25 cellular contexts compared by ENCODE assay signal in genomic region chr6:300026-300425, GRCh38. TPM values are rescaled to one million over a fixed set of nuclear protein-coding genes. Genes with fewer than 3 reads are reported as not detected.
A peak's percentile ranks its signal among the peaks of the same experiment; 100 is the strongest.
DNase-seq lines count a peak whose midpoint lies in the region; ATAC-seq, FAIRE-seq and TF ChIP-seq lines count a peak whose summit lies in the region.
"Had no signal": no experiment of that assay in that cellular context is flagged by ENCODE, and none has a peak within 500 bp of the region (broad histone marks: within the 10 kb centered on the region; RNA-seq: fewer than 3 reads in every experiment).

No MANE protein-coding gene starts in this region.

- BruUV-seq in HepG2 (replicated peaks; lab: Mats Ljungman, UMichigan), result no TSS peak

- no peak overlapping the region for H3K4me3 Mint-ChIP-seq in activated T-cell treated with anti-CD3 and anti-CD28 coated beads, Interleukin-2, amount 50 U/mL, for 24 hours
- H3K4me3 Mint-ChIP-seq in activated T-cell treated with anti-CD3 and anti-CD28 coated beads, Interleukin-2, amount 50 U/mL, for 4 hours, result no peak overlapping the region
- H3K4me3 Mint-ChIP-seq: B cell; CD4-positive, CD25-positive, alpha-beta regulatory T cell; CD8-positive, alpha-beta memory T cell; IgD-negative memory B cell had no signal

- CTCF ChIA-PET in HepG2 (lab: Yijun Ruan, JAX; ENCODE audit: low intra/inter-chr PET ratio, low total read pairs), result no interaction called here

- H3K4me1 ChIP-seq in HepG2 (ENCODE audit: insufficient read depth, low read length) (peaks cover 21% of the 10 kb centered on the region), body of pancreas (peaks cover 45% of the 10 kb centered on the region), heart left ventricle (peaks cover 0 to 56% (median 30%) of the 10 kb centered on the region in 12 donors)

- TF ChIP-seq POLR2A in HepG2 (IDR thresholded peaks at IDR 0.05; ENCODE audit: insufficient read depth in 1 of 2, low read depth in 2 of 2, low read length in 2 of 2) (no peak), body of pancreas (IDR thresholded peaks at IDR 0.05) (no peak), heart left ventricle (IDR thresholded peaks at IDR 0.05) (no peak)

- no peak for ATAC-seq in activated T-cell treated with anti-CD3 and anti-CD28 coated beads, Interleukin-2, amount 50 U/mL, for 4 hours
- ATAC-seq in HepG2 (no peak), body of pancreas (no peak), heart left ventricle (no peak)

- H3K27me3 Mint-ChIP-seq in activated T-cell treated with anti-CD3 and anti-CD28 coated beads, Interleukin-2, amount 50 U/mL, for 24 hours, result no peaks in the 10 kb centered on the region
- H3K27me3 Mint-ChIP-seq in activated T-cell treated with anti-CD3 and anti-CD28 coated beads, Interleukin-2, amount 50 U/mL, for 4 hours (ENCODE audit: low read depth), result no peaks in the 10 kb centered on the region
- H3K27me3 Mint-ChIP-seq: B cell; CD4-positive, CD25-positive, alpha-beta regulatory T cell; CD8-positive, alpha-beta memory T cell; IgD-negative memory B cell had no signal

- in situ Hi-C loops in HepG2 (cut with HindIII; ENCODE audit: extremely low pct_ligation_motif_present, low pct_unique_long_range_greater_than_20kb) (no loop called here), ACHN (cut with HindIII; ENCODE audit: low pct_ligation_motif_present, low pct_unique_long_range_greater_than_20kb, low sequenced_read_pairs) (no loop called here)

- H3K36me3 ChIP-seq in HepG2 (replicated peaks in 1 of 2; ENCODE audit: control insufficient read depth in 1 of 2, insufficient read depth in 2 of 2, low read length in 2 of 2), result no peaks in the 10 kb centered on the region; a peak in 1 of 5 replicates
- H3K36me3 ChIP-seq in body of pancreas (replicated peaks in 1 of 2; ENCODE audit: insufficient read depth in 1 of 2, low read depth in 2 of 2), result no peaks in the 10 kb centered on the region
- H3K36me3 ChIP-seq in heart left ventricle, result peaks cover 0 to 14% (median 5%) of the 10 kb centered on the region in 9 donors

- H3K4me1 Mint-ChIP-seq in activated T-cell treated with anti-CD3 and anti-CD28 coated beads, Interleukin-2, amount 50 U/mL, for 24 hours (ENCODE audit: low read depth), result peaks cover 34% of the 10 kb centered on the region
- peaks cover 29% of the 10 kb centered on the region for H3K4me1 Mint-ChIP-seq in activated T-cell treated with anti-CD3 and anti-CD28 coated beads, Interleukin-2, amount 50 U/mL, for 4 hours (ENCODE audit: low read depth)
- H3K4me1 Mint-ChIP-seq: B cell had no signal

- no peak overlapping the region for H3K27ac Mint-ChIP-seq in activated T-cell treated with anti-CD3 and anti-CD28 coated beads, Interleukin-2, amount 50 U/mL, for 24 hours
- H3K27ac Mint-ChIP-seq: B cell; CD4-positive, CD25-positive, alpha-beta regulatory T cell; CD8-positive, alpha-beta memory T cell; IgD-negative memory B cell had no signal

- TF ChIP-seq RAD21 in HepG2 (CRISPR knock-in tag; IDR thresholded peaks at IDR 0.05), result no peak

- H3K27me3 ChIP-seq in HepG2 (ENCODE audit: control insufficient read depth in 1 of 2, insufficient read depth in 2 of 2, low read length in 2 of 2), result no peaks in the 10 kb centered on the region; a peak in 1 of 5 replicates
- no peaks in the 10 kb centered on the region for H3K27me3 ChIP-seq in body of pancreas
- no peaks in the 10 kb centered on the region for H3K27me3 ChIP-seq in heart left ventricle

- H3K4me2 ChIP-seq in HepG2 (ENCODE audit: low read depth, low read length), result no peak overlapping the region

- no peak overlapping the region for H3K9ac ChIP-seq in HepG2 (ENCODE audit: insufficient read depth, low read depth, low read length)
- H3K9ac ChIP-seq: GM23248 had no signal

- peak; percentile 20 for DNase-seq in activated T-cell treated with anti-CD3 and anti-CD28 coated beads, Interleukin-2, amount 50 U/mL, for 24 hours
- no peak for DNase-seq in activated T-cell treated with anti-CD3 and anti-CD28 coated beads, Interleukin-2, amount 50 U/mL, for 4 hours
- DNase-seq in HepG2 (ENCODE audit: low spot score) (no peak), posterior vena cava (ENCODE audit: low spot score) (peak; percentile 74), body of pancreas (no peak), ACHN (no peak), OCI-M2 (lab: John Stamatoyannopoulos, UW; ENCODE audit: unreplicated experiment) (no peak), heart left ventricle (no peak)
- DNase-seq: 8988T; C1 segment of cervical spinal cord; CD4-positive, CD25-positive, alpha-beta regulatory T cell; CD8-positive, alpha-beta memory T cell; COR-L47; DMS 273 treated with DMSO at 0.1 percent for 48 hours; DMS53; DND-41; EL; GM23248; HCEC 1CT had no signal

- H4K20me1 ChIP-seq in HepG2 (ENCODE audit: insufficient read depth, low read length), result peaks cover 15% of the 10 kb centered on the region; the same call in 1 of the 2 replicates

- H3K4me3 ChIP-seq in HepG2 (replicated peaks in 1 of 3; ENCODE audit: insufficient read depth in 1 of 3, low read depth in 2 of 3, low read length in 3 of 3), result no peak overlapping the region
- no peak overlapping the region for H3K4me3 ChIP-seq in body of pancreas
- no peak overlapping the region for H3K4me3 ChIP-seq in heart left ventricle
- H3K4me3 ChIP-seq: GM23248 had no signal

- peaks cover 19% of the 10 kb centered on the region for H3K79me2 ChIP-seq in HepG2 (ENCODE audit: insufficient read depth, low read length)

- H3K36me3 Mint-ChIP-seq in activated T-cell treated with anti-CD3 and anti-CD28 coated beads, Interleukin-2, amount 50 U/mL, for 24 hours (ENCODE audit: low read depth), result no peaks in the 10 kb centered on the region
- H3K36me3 Mint-ChIP-seq in activated T-cell treated with anti-CD3 and anti-CD28 coated beads, Interleukin-2, amount 50 U/mL, for 4 hours (ENCODE audit: insufficient read depth), result peaks cover 7% of the 10 kb centered on the region

- H2AFZ ChIP-seq in HepG2 (ENCODE audit: low read length), result no peak overlapping the region
- H2AFZ ChIP-seq: GM23248 had no signal

- no peaks in the 10 kb centered on the region for H3K9me3 Mint-ChIP-seq in activated T-cell treated with anti-CD3 and anti-CD28 coated beads, Interleukin-2, amount 50 U/mL, for 24 hours
- no peaks in the 10 kb centered on the region for H3K9me3 Mint-ChIP-seq in activated T-cell treated with anti-CD3 and anti-CD28 coated beads, Interleukin-2, amount 50 U/mL, for 4 hours
- H3K9me3 Mint-ChIP-seq: CD4-positive, CD25-positive, alpha-beta regulatory T cell; CD8-positive, alpha-beta memory T cell; IgD-negative memory B cell had no signal

- H3K9me3 ChIP-seq in HepG2 (ENCODE audit: low read length) (no peaks in the 10 kb centered on the region), body of pancreas (no peaks in the 10 kb centered on the region), heart left ventricle (no peaks in the 10 kb centered on the region)

- no peak for TF ChIP-seq CTCF in HepG2 (CRISPR knock-in tag; IDR thresholded peaks at IDR 0.05)
- no peak for TF ChIP-seq CTCF in body of pancreas (IDR thresholded peaks at IDR 0.05)
- no peak for TF ChIP-seq CTCF in heart left ventricle (IDR thresholded peaks at IDR 0.05)

- H3K27ac ChIP-seq in HepG2 (ENCODE audit: extremely low read length, insufficient read depth, low read length) (no peak overlapping the region), body of pancreas (peak overlapping the region in 1 of 4 donors; percentile 70), heart left ventricle (no peak overlapping the region)
- H3K27ac ChIP-seq: GM23248 had no signal

- intact Hi-C loops in HepG2 (cut with micrococcal nuclease; ENCODE audit: unreplicated experiment), result no loop called here
- intact Hi-C loops in posterior vena cava (cut with DNase I), result no loop called here
- intact Hi-C loops in body of pancreas (cut with DNase I), result no loop called here
- intact Hi-C loops in heart left ventricle (cut with DNase I), result no loop called here

- FAIRE-seq in HepG2 (lab: Jason Lieb, UNC), result no peak
- FAIRE-seq: GM12892, GM18507, H54, HTR-8/SVneo had no signal

- POLR2A ChIA-PET in HepG2 (lab: Yijun Ruan, JAX), result no interaction called here

- WGBS in HepG2 (ENCODE audit: low lambda C conversion rate), result 58% methylated on average over 6 of the region's 6 CpGs
- WGBS in body of pancreas, 2 donors, result 79 to 86% methylated on average over 6 of the region's 6 CpGs
- WGBS in heart left ventricle, 4 donors, result 82 to 88% (median 85%) methylated on average over 6 of the region's 6 CpGs

- TF ChIP-seq EP300 in HepG2 (IDR thresholded peaks at IDR 0.05; ENCODE audit: low read depth in 2 of 2, low read length in 2 of 2), result no peak
- TF ChIP-seq EP300 in HepG2 (CRISPR knock-in tag; IDR thresholded peaks at IDR 0.05; ENCODE audit: borderline replicate concordance), result no peak

TF ChIP-seq in HepG2, 621 proteins besides CTCF, POLR2A, EP300 and RAD21 (continues in another document):
- no peak for TF ChIP-seq ZNF788 (CRISPR knock-in tag; IDR thresholded peaks at IDR 0.05; ENCODE audit: borderline replicate concordance)

RNA-seq across cellular contexts. Expression of gene DUSP22, which starts 7.7 kb away (rescaled TPM):
- 10 to 100 TPM; 27.5 to 32.5 (median 30.9) TPM for total RNA-seq in activated T-cell treated with anti-CD3 and anti-CD28 coated beads, Interleukin-2, amount 50 U/mL, for 4 hours
- total RNA-seq in HepG2 (2016; rRNA removed; fragmentation: Illumina TruSeq; extraction: Trizol) (29.1 and 32.8 TPM in 2 replicates), posterior vena cava (10 to 100 TPM; 45.7 to 51.8 TPM), body of pancreas (10 to 100 TPM; 13.8 to 34.8 TPM), heart left ventricle (10 to 100 TPM; 40.4 to 79.9 (median 48.2) TPM)
- 22.6 TPM in 2 replicates for total RNA-seq in HepG2 (2016; cell fraction: cytosol; rRNA removed; fragmentation: Illumina TruSeq; extraction: Trizol; ENCODE audit: low read depth)
- 25.5 and 31.6 TPM in 2 replicates for total RNA-seq in HepG2 (2016; cell fraction: insoluble cytoplasmic fraction; rRNA removed; fragmentation: Illumina TruSeq; extraction: Trizol)
- total RNA-seq in HepG2 (2016; cell fraction: membrane; rRNA removed; fragmentation: Illumina TruSeq; extraction: Trizol), result 56.6 and 61.9 TPM in 2 replicates
- total RNA-seq in HepG2 (2016; cell fraction: nucleus; rRNA removed; fragmentation: Illumina TruSeq; extraction: Trizol), result 32.2 and 39.4 TPM in 2 replicates
- polyA plus RNA-seq in HepG2 (2011; rRNA removed) (20.2 and 22.5 TPM in 2 replicates), heart left ventricle (10 to 100 TPM; 33.4 to 51.5 TPM)
- 21.7 and 22.6 TPM in 2 replicates for polyA plus RNA-seq in HepG2 (2011; cell fraction: cytosol; rRNA removed)
- polyA plus RNA-seq in HepG2 (2011; cell fraction: nucleus; rRNA removed), result 114 and 123 TPM in 2 replicates
- 26.8 and 53.2 TPM in 2 replicates for polyA plus RNA-seq in HepG2 (2012)
- polyA plus RNA-seq in HepG2 (2016; cell fraction: cytosol; fragmentation: Illumina TruSeq; extraction: Trizol; ENCODE audit: low read depth), result 30.2 and 39.2 TPM in 2 replicates
- polyA plus RNA-seq in HepG2 (2016; cell fraction: insoluble cytoplasmic fraction; fragmentation: Illumina TruSeq; extraction: Trizol; ENCODE audit: low read depth), result 30.2 and 36.3 TPM in 2 replicates
- 58.4 and 62.7 TPM in 2 replicates for polyA plus RNA-seq in HepG2 (2016; cell fraction: membrane; fragmentation: Illumina TruSeq; extraction: Trizol; ENCODE audit: low read depth)
- 46.9 and 51.1 TPM in 2 replicates for polyA plus RNA-seq in HepG2 (2016; cell fraction: nucleus; fragmentation: Illumina TruSeq; extraction: Trizol; ENCODE audit: insufficient read depth, low read depth)
- 5.3 and 29.0 TPM in 2 replicates for polyA minus RNA-seq in HepG2 (2011; rRNA and poly(A)+ RNA removed; ENCODE audit: low replicate concordance)
- 5.7 and 8.6 TPM in 2 replicates for polyA minus RNA-seq in HepG2 (2011; cell fraction: cytosol; rRNA and poly(A)+ RNA removed)
- polyA minus RNA-seq in HepG2 (2011; cell fraction: nucleus; rRNA and poly(A)+ RNA removed), result 42.6 and 44.8 TPM in 2 replicates

Comparison
In these comparisons a context has a peak if more than half of its experiments do, and no peak if none do; other contexts are left out.
1. DNase-seq: peak in activated T-cell treated with anti-CD3 and anti-CD28 coated beads, Interleukin-2, amount 50 U/mL, for 24 hours (single experiment) and posterior vena cava (single experiment); none in activated T-cell treated with anti-CD3 and anti-CD28 coated beads, Interleukin-2, amount 50 U/mL, for 4 hours (single experiment), HepG2 (single experiment), body of pancreas (0 of 4), ACHN (single experiment), OCI-M2 (single experiment) and heart left ventricle (0 of 5).